In the genomic region with DNA sequence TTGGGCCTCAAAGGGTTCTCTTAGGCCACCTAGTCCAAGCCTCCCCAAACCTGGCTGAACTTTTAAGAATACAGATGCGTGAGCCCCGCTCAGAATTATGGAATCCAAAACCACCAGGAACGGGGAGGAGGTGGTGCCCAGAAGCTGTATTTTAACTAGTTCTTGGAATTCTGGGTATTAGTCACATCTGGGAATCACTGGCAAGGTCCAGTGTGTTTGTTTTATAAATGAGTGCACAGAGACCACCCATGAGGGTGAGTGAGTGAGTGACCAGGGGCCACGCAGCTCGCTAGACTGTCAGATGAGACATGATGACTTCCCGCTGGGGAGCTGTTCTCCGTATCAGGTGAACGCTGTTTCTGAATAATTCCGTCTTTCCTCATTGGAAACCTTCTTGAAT, we compare ENCODE assay signal across 28 cellular contexts.
"Had no signal": no experiment of that assay in that cellular context is flagged by ENCODE, and none has a peak within 500 bp of the region (broad histone marks: within the 10 kb centered on the region; RNA-seq: fewer than 3 reads in every experiment).

No MANE protein-coding gene starts in this region.

- H3K4me3 ChIP-seq: left lung, lower lobe of right lung, right atrium auricular region, right lobe of liver, smooth muscle cell, stomach, testis, thyroid gland, transverse colon, upper lobe of left lung, vagina had no signal

- H3K27me3 Mint-ChIP-seq: naive thymus-derived CD8-positive, alpha-beta T cell; progenitor cell of endocrine pancreas; stimulated activated naive B cell treated with anti-CD40 and anti-IgM and Interleukin-4, amounts not matched to agents 10 μg/mL and 1 μg/mL and 100 μg/mL, for 72 hours had no signal

- H3K9ac ChIP-seq: parathyroid adenoma had no signal

- ATAC-seq: left cardiac atrium; left lung; lower lobe of right lung; naive thymus-derived CD8-positive, alpha-beta T cell; right lobe of liver; stimulated activated naive CD8-positive, alpha-beta T cell treated with anti-CD3 and anti-CD28 coated beads, Interleukin-15, Interleukin-2, amounts not matched to agents 100 U/mL and 50 U/mL, for 24 hours had no signal

- H3K27ac Mint-ChIP-seq: nephron; progenitor cell of endocrine pancreas; stimulated activated naive B cell treated with anti-CD40 and anti-IgM and Interleukin-4, amounts not matched to agents 10 μg/mL and 1 μg/mL and 100 μg/mL, for 72 hours had no signal

- DNase-seq: kidney glomerular epithelial cell; left cardiac atrium; left lung; lower lobe of right lung; mammary epithelial cell; mesenchymal stem cell; naive thymus-derived CD8-positive, alpha-beta T cell; occipital lobe; right lobe of liver; stimulated activated CD4-positive, alpha-beta T cell treated with anti-CD3 and anti-CD28 coated beads, Interleukin-12 subunit alpha, Interleukin-12 subunit beta, amount 100 ng/mL, for 4 hours; stimulated activated CD4-positive, alpha-beta T cell treated with anti-CD3 and anti-CD28 coated beads, Interleukin-15, amount 100 ng/mL, for 24 hours; stimulated activated CD4-positive, alpha-beta T cell treated with anti-CD3 and anti-CD28 coated beads, Interleukin-2, amount 100 ng/mL, for 24 hours; stimulated activated CD4-positive, alpha-beta T cell treated with anti-CD3 and anti-CD28 coated beads, Interleukin-4, amount 100 ng/mL, for 1 hour; stimulated activated naive B cell treated with anti-CD40 and anti-IgM and Interleukin-4, amounts not matched to agents 10 μg/mL and 1 μg/mL and 100 μg/mL, for 72 hours; stimulated activated naive CD8-positive, alpha-beta T cell treated with anti-CD3 and anti-CD28 coated beads, Interleukin-15, Interleukin-2, amounts not matched to agents 100 U/mL and 50 U/mL, for 24 hours; stomach; testis; thyroid gland; transverse colon had no signal

- H3K27ac ChIP-seq: left lung, lower lobe of right lung, parathyroid adenoma, right atrium auricular region, right lobe of liver, stomach, testis, thyroid gland, transverse colon, upper lobe of left lung, vagina had no signal

- H3K9me3 Mint-ChIP-seq: naive thymus-derived CD8-positive, alpha-beta T cell; nephron; neural crest cell; stimulated activated naive B cell treated with anti-CD40 and anti-IgM and Interleukin-4, amounts not matched to agents 10 μg/mL and 1 μg/mL and 100 μg/mL, for 72 hours had no signal

- H3K4me3 Mint-ChIP-seq: nephron; neural crest cell; stimulated activated naive B cell treated with anti-CD40 and anti-IgM and Interleukin-4, amounts not matched to agents 10 μg/mL and 1 μg/mL and 100 μg/mL, for 72 hours had no signal

- H3K4me1 Mint-ChIP-seq: nephron had no signal

- H3K9me3 ChIP-seq: left lung, lower lobe of right lung, right atrium auricular region, right lobe of liver, stomach, testis, thyroid gland, transverse colon, upper lobe of left lung, vagina had no signal

- H3K4me2 ChIP-seq: smooth muscle cell had no signal

- H3K4me1 ChIP-seq: left lung, lower lobe of right lung, parathyroid adenoma, right atrium auricular region, thyroid gland, upper lobe of left lung had no signal

- FAIRE-seq: keratinocyte had no signal

- H3K27me3 ChIP-seq: left lung, right atrium auricular region, right lobe of liver, stomach, testis, thyroid gland, transverse colon, upper lobe of left lung, vagina had no signal
